ENCODE assay signal across 16 cellular contexts in genomic region chr12:66398931-66399625, GRCh38.
DNase-seq lines count a peak whose midpoint lies in the region; ATAC-seq and TF ChIP-seq lines count a peak whose summit lies in the region.
"Had no signal": no experiment of that assay in that cellular context is flagged by ENCODE, and none has a peak within 500 bp of the region (broad histone marks: within the 10 kb centered on the region; RNA-seq: fewer than 3 reads in every experiment).

No MANE protein-coding gene starts in this region.

- ATAC-seq in IMR-90 (ENCODE audit: low read depth) (peak; percentile 35), HG03432 (IDR thresholded peaks at IDR 0.05; ENCODE audit: unreplicated experiment) (no peak), HG02623 (IDR thresholded peaks at IDR 0.05; ENCODE audit: unreplicated experiment) (no peak)
- ATAC-seq: activated CD4-positive, CD25-positive, alpha-beta regulatory T cell treated with anti-CD3 and anti-CD28 coated beads, Interleukin-2, amount 50 U/mL, for 24 hours; activated naive CD4-positive, alpha-beta T cell treated with anti-CD3 and anti-CD28 coated beads, Interleukin-2, amount 50 U/mL, for 72 hours; stimulated activated naive CD8-positive, alpha-beta T cell treated with anti-CD3 and anti-CD28 coated beads, Interleukin-15, Interleukin-2, amounts not matched to agents 100 U/mL and 50 U/mL, for 24 hours had no signal

- TF ChIP-seq CTCF in IMR-90 (conservative IDR thresholded peaks at IDR 0.05; ENCODE audit: low read depth, low read length) (no peak), brain microvascular endothelial cell (IDR thresholded peaks at IDR 0.05; ENCODE audit: low read depth, low read length, missing control alignments) (no peak), nephron (IDR thresholded peaks at IDR 0.05; ENCODE audit: unreplicated experiment in 3 of 3) (no peak)

- BruUV-seq in IMR-90 (replicated peaks; lab: Mats Ljungman, UMichigan) = no TSS peak

- no peaks in the 10 kb centered on the region for H3K27me3 ChIP-seq in IMR-90 (ENCODE audit: control insufficient read depth, insufficient read depth, low read length)
- no peaks in the 10 kb centered on the region for H3K27me3 ChIP-seq in brain microvascular endothelial cell (replicated peaks)
- H3K27me3 ChIP-seq: heart right ventricle, uterus had no signal

- no peak overlapping the region for H2BK120ac ChIP-seq in IMR-90 (ENCODE audit: low read depth, low read length)

- no peak overlapping the region for H3K27ac ChIP-seq in IMR-90 (ENCODE audit: insufficient read depth, low read length)
- H3K27ac ChIP-seq in brain microvascular endothelial cell = no peak overlapping the region
- H3K27ac ChIP-seq: heart right ventricle, uterus had no signal

- no peak overlapping the region for H3K18ac ChIP-seq in IMR-90 (ENCODE audit: low read depth, low read length)

- no peak overlapping the region for H3K4me3 Mint-ChIP-seq in nephron
- H3K4me3 Mint-ChIP-seq: IgD-negative memory B cell had no signal

- H2AFZ ChIP-seq in IMR-90 (replicated peaks; ENCODE audit: low read length, poor library complexity) = no peak overlapping the region

- no peak for TF ChIP-seq RAD21 in IMR-90 (IDR thresholded peaks at IDR 0.05; ENCODE audit: low read length)

- no peaks in the 10 kb centered on the region for H3K79me1 ChIP-seq in IMR-90 (ENCODE audit: low read depth in 1 of 2, low read length in 2 of 2)

- H4K5ac ChIP-seq in IMR-90 (ENCODE audit: low read depth, low read length) = no peak overlapping the region

- H3K27ac Mint-ChIP-seq in nephron = peak overlapping the region; percentile 18 to 75 (median 26)
- H3K27ac Mint-ChIP-seq: activated naive CD4-positive, alpha-beta T cell treated with anti-CD3 and anti-CD28 coated beads, Interleukin-2, amount 50 U/mL, for 72 hours; IgD-negative memory B cell had no signal

- CTCF ChIA-PET in IMR-90 (lab: Yijun Ruan, JAX) = no interaction called here

- no peak overlapping the region for H2BK15ac ChIP-seq in IMR-90 (ENCODE audit: low read depth, low read length)

- dilution Hi-C loops in IMR-90 (cut with HindIII; ENCODE audit: low sequenced_read_pairs, unreplicated experiment) = no loop called here

- in situ Hi-C loops in IMR-90 (cut with MboI; ENCODE audit: low sequenced_read_pairs) = no loop called here
- in situ Hi-C loops in brain microvascular endothelial cell (cut with HindIII; ENCODE audit: low pct_ligation_motif_present, low sequenced_read_pairs) = no loop called here

- no peaks in the 10 kb centered on the region for H4K20me1 ChIP-seq in IMR-90 (ENCODE audit: insufficient read depth, low read length)

- H2BK20ac ChIP-seq in IMR-90 (ENCODE audit: low read depth, low read length) = no peak overlapping the region

- H3K9me3 ChIP-seq in IMR-90 (ENCODE audit: control insufficient read depth, insufficient read depth, low read length) = no peaks in the 10 kb centered on the region
- H3K9me3 ChIP-seq: heart right ventricle, uterus had no signal

- H3K4me1 ChIP-seq in IMR-90 (ENCODE audit: control insufficient read depth, insufficient read depth, low read length) = peaks cover 5% of the 10 kb centered on the region; the same call in 1 of the 2 replicates
- H3K4me1 ChIP-seq: uterus had no signal

- no peak overlapping the region for H4K91ac ChIP-seq in IMR-90 (ENCODE audit: insufficient read depth, low read depth, low read length)

- DNase-seq in IMR-90 (peak; percentile 60), NCI-H1694 (lab: John Stamatoyannopoulos, UW) (peak; percentile 59), brain microvascular endothelial cell (peak; percentile 3)
- no peak for DNase-seq in activated naive CD4-positive, alpha-beta T cell treated with anti-CD3 and anti-CD28 coated beads, Interleukin-2, amount 50 U/mL, for 16 hours
- DNase-seq: DMS53; heart right ventricle; NCI-H187 treated with DMSO at 0.1 percent for 48 hours; NCI-H510A treated with DMSO at 0.1 percent for 48 hours; stimulated activated naive CD8-positive, alpha-beta T cell treated with anti-CD3 and anti-CD28 coated beads, Interleukin-15, Interleukin-2, amounts not matched to agents 100 U/mL and 50 U/mL, for 24 hours; uterus had no signal

- H3K4me1 Mint-ChIP-seq in nephron = peaks cover 33% of the 10 kb centered on the region

- H3K36me3 ChIP-seq in IMR-90 (ENCODE audit: control insufficient read depth, insufficient read depth, low read length) (no peaks in the 10 kb centered on the region), brain microvascular endothelial cell (replicated peaks) (no peaks in the 10 kb centered on the region)
- H3K36me3 ChIP-seq: heart right ventricle, uterus had no signal

- H3K27me3 Mint-ChIP-seq in nephron (ENCODE audit: low read depth) = peaks cover 4% of the 10 kb centered on the region
- H3K27me3 Mint-ChIP-seq: IgD-negative memory B cell had no signal

- H3K14ac ChIP-seq in IMR-90 (replicated peaks; ENCODE audit: low read depth, low read length) = no peak overlapping the region

- POLR2A ChIA-PET in IMR-90 (lab: Charles Lee; ENCODE audit: unreplicated experiment) = no interaction called here

- no peaks in the 10 kb centered on the region for H3K9me3 Mint-ChIP-seq in nephron
- H3K9me3 Mint-ChIP-seq: activated naive CD4-positive, alpha-beta T cell treated with anti-CD3 and anti-CD28 coated beads, Interleukin-2, amount 50 U/mL, for 72 hours had no signal

- H3K56ac ChIP-seq in IMR-90 (ENCODE audit: extremely low read depth, insufficient read depth, low read length) = no peak overlapping the region

- H3K9ac ChIP-seq in IMR-90 (ENCODE audit: low read depth, low read length) = no peak overlapping the region

- no peak overlapping the region for H2AK9ac ChIP-seq in IMR-90 (replicated peaks; ENCODE audit: low read depth, low read length, poor library complexity)

- no peak overlapping the region for H4K8ac ChIP-seq in IMR-90 (ENCODE audit: low read depth in 2 of 2, low read length in 2 of 2)

- H2BK5ac ChIP-seq in IMR-90 (ENCODE audit: low read depth, low read length, poor library complexity, severe bottlenecking) = no peak overlapping the region

- no peak overlapping the region for H3K23ac ChIP-seq in IMR-90 (ENCODE audit: low read depth, low read length)

- peaks cover 6% of the 10 kb centered on the region for H3K9me1 ChIP-seq in IMR-90 (ENCODE audit: insufficient read depth, low read length)

- no peak overlapping the region for H3K4me3 ChIP-seq in IMR-90 (ENCODE audit: insufficient read depth, low read depth, low read length)
- no peak overlapping the region for H3K4me3 ChIP-seq in brain microvascular endothelial cell (ENCODE audit: low read depth, low read length)
- H3K4me3 ChIP-seq: heart right ventricle, uterus had no signal

- H3K4ac ChIP-seq in IMR-90 (ENCODE audit: low read depth, low read length) = no peak overlapping the region

- TF ChIP-seq POLR2A in IMR-90 (IDR thresholded peaks at IDR 0.05; ENCODE audit: low read depth, low read length) = no peak

- intact Hi-C loops in IMR-90 (cut with micrococcal nuclease) = no loop called here

- H3K4me2 ChIP-seq in IMR-90 (ENCODE audit: low read depth, low read length) = peak overlapping the region; percentile 71; the same call in 1 of the 2 replicates

- WGBS in IMR-90 (ENCODE audit: extremely low coverage in 2 of 2, insufficient read length in 1 of 2), 2 experiments = no CpG with 5 or more reads among the region's 6 CpGs

- no peak overlapping the region for H2AK5ac ChIP-seq in IMR-90 (ENCODE audit: low read depth, low read length)

- H3K36me3 Mint-ChIP-seq in nephron (ENCODE audit: low read depth) = no peaks in the 10 kb centered on the region
- H3K36me3 Mint-ChIP-seq: activated naive CD4-positive, alpha-beta T cell treated with anti-CD3 and anti-CD28 coated beads, Interleukin-2, amount 50 U/mL, for 72 hours; IgD-negative memory B cell had no signal

TF ChIP-seq in IMR-90, 13 proteins besides CTCF, POLR2A, EP300 and RAD21:
- no peak for TF ChIP-seq CHD1 (IDR thresholded peaks at IDR 0.05; ENCODE audit: low read depth, low read length)
- peak; percentile 28; the same call in 1 of the 2 replicates for TF ChIP-seq USF2 (IDR thresholded peaks at IDR 0.05; ENCODE audit: low read depth, low read length)
- TF ChIP-seq NFE2L2 (IDR thresholded peaks at IDR 0.05; ENCODE audit: low read depth, low read length) = no peak
- TF ChIP-seq RCOR1 (IDR thresholded peaks at IDR 0.05; ENCODE audit: insufficient replicate concordance, low read length) = no peak
- no peak for TF ChIP-seq MAFK (IDR thresholded peaks at IDR 0.05; ENCODE audit: low read depth, low read length)
